ENCODE assay signal across 9 cellular contexts in the genomic region with DNA sequence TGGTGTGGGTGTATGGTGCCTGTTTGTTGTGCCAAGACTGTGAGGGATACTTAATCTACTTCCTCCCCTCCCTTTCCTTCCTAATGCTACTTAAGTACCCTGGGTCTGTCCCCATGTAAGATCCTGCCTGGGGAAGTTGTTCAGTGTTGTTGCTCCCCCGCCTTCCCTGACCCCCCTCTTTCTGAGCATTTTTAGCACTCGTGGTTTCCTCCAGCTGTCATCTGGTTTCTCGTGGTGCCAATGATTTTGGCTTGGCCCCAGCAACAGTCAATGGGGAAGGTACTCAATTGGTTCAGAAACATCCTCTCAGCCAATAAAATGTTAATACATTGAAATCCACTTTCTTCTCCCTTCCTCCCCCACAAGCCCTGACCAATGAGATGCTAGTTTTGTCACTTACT. TPM values are rescaled to one million over a fixed set of nuclear protein-coding genes. Genes with fewer than 3 reads are reported as not detected.
A peak's percentile ranks its signal among the peaks of the same experiment; 100 is the strongest.
DNase-seq lines count a peak whose midpoint lies in the region; ATAC-seq, FAIRE-seq and TF ChIP-seq lines count a peak whose summit lies in the region.
"Had no signal": no experiment of that assay in that cellular context is flagged by ENCODE, and none has a peak within 500 bp of the region (broad histone marks: within the 10 kb centered on the region; RNA-seq: fewer than 3 reads in every experiment).

No MANE protein-coding gene starts in this region.

- ATAC-seq in GM19372 (IDR thresholded peaks at IDR 0.05; ENCODE audit: low read depth, unreplicated experiment) = peak; percentile 67
- ATAC-seq in HG03457 (IDR thresholded peaks at IDR 0.05; ENCODE audit: unreplicated experiment) = peak; percentile 53

- H3K4me3 ChIP-seq in keratinocyte (ENCODE audit: control insufficient read depth in 2 of 3, extremely low read depth in 1 of 3, insufficient read depth in 2 of 3, low read depth in 1 of 3, low read length in 3 of 3) = no peak overlapping the region
- H3K4me3 ChIP-seq: ovary had no signal

- H3K4me1 ChIP-seq in keratinocyte (ENCODE audit: control insufficient read depth, extremely low read depth, insufficient read depth, low read length) = peaks cover 13% of the 10 kb centered on the region

- H3K9ac ChIP-seq in keratinocyte (ENCODE audit: control insufficient read depth, extremely low read depth, insufficient read depth, low read length) = no peak overlapping the region

- no peaks in the 10 kb centered on the region for H4K20me1 ChIP-seq in keratinocyte (ENCODE audit: control insufficient read depth, extremely low read depth, insufficient read depth, low read length)

- DNase-seq in C1 segment of cervical spinal cord (lab: John Stamatoyannopoulos, UW) (peak in 11 of 14 donors; percentile 18 to 64 (median 47)), SKM-1 treated with dmso at 0.1 percent for 144 hours (lab: John Stamatoyannopoulos, UW; ENCODE audit: unreplicated experiment) (peak; percentile 99), amniotic epithelial cell (ENCODE audit: low read depth) (peak; percentile 31), keratinocyte (ENCODE audit: low read depth, low spot score) (no peak), dedifferentiated amniotic fluid mesenchymal stem cell (ENCODE audit: extremely low spot score) (no peak)
- peak; percentile 35 to 59 for DNase-seq in stimulated activated CD8-positive, alpha-beta memory T cell treated with anti-CD3 and anti-CD28 coated beads, Interleukin-15, amount 100 ng/mL, for 4 hours (ENCODE audit: low read depth in 2 of 2)

- H3K27me3 ChIP-seq in keratinocyte (ENCODE audit: control insufficient read depth, extremely low read depth, insufficient read depth, low read length) = no peaks in the 10 kb centered on the region
- H3K27me3 ChIP-seq: ovary had no signal

- H3K36me3 ChIP-seq in keratinocyte (ENCODE audit: control insufficient read depth in 2 of 2, extremely low read depth in 1 of 2, insufficient read depth in 2 of 2, low read length in 2 of 2) = no peaks in the 10 kb centered on the region
- H3K36me3 ChIP-seq: ovary had no signal

- H3K9me3 ChIP-seq in keratinocyte (ENCODE audit: control insufficient read depth, low read depth, low read length) = no peaks in the 10 kb centered on the region
- H3K9me3 ChIP-seq: ovary had no signal

- H3K4me2 ChIP-seq in keratinocyte (ENCODE audit: control insufficient read depth, extremely low read depth, insufficient read depth, low read depth, low read length) = no peak overlapping the region

- H3K9me1 ChIP-seq in keratinocyte (ENCODE audit: control insufficient read depth, extremely low read depth, insufficient read depth, low read length) = no peaks in the 10 kb centered on the region

- no peak overlapping the region for H3K27ac ChIP-seq in keratinocyte (ENCODE audit: control insufficient read depth, insufficient read depth, low read length)

- FAIRE-seq in keratinocyte (lab: Jason Lieb, UNC) = no peak

- H3K79me2 ChIP-seq in keratinocyte (ENCODE audit: control insufficient read depth, insufficient read depth, low read length) = no peaks in the 10 kb centered on the region

- no peak for TF ChIP-seq CTCF in keratinocyte (optimal IDR thresholded peaks at IDR 0.05 in 1 of 3, IDR thresholded peaks at IDR 0.05 in 1 of 3, conservative IDR thresholded peaks at IDR 0.05 in 1 of 3; ENCODE audit: extremely low read depth in 1 of 3, insufficient read depth in 2 of 3, low read length in 3 of 3)

- H2AFZ ChIP-seq in keratinocyte (ENCODE audit: control insufficient read depth, low read length) = peak overlapping the region; percentile 52

- dilution Hi-C loops in keratinocyte (cut with MboI; ENCODE audit: extremely low pct_ligation_motif_present, low sequenced_read_pairs) = no loop called here

RNA-seq across cellular contexts. Expression of a gene that starts 8.0 kb away (rescaled TPM):
- 19.1 to 24.8 TPM (median 21.1 TPM) in 3 replicates for polyA plus RNA-seq in keratinocyte
- 15.5 TPM for polyA plus RNA-seq in keratinocyte (2011; ENCODE audit: low read depth)
- polyA plus RNA-seq in keratinocyte (2011; cell fraction: cytosol; rRNA removed) = 17.5 and 22.2 TPM in 2 replicates
- polyA plus RNA-seq in keratinocyte (2011; cell fraction: nucleus; rRNA removed) = 34.4 and 45.3 TPM in 2 replicates
- 18.6 and 30.6 TPM in 2 replicates for polyA plus RNA-seq in keratinocyte (2012; ENCODE audit: low replicate concordance)
- polyA minus RNA-seq in keratinocyte = 9.5 to 29.2 TPM (median 17.0 TPM) in 3 replicates
- 22.1 TPM for polyA minus RNA-seq in keratinocyte (2011; cell fraction: cytosol; rRNA and poly(A)+ RNA removed)
- 8.0 and 9.4 TPM in 2 replicates for polyA minus RNA-seq in keratinocyte (2011; cell fraction: nucleus; rRNA and poly(A)+ RNA removed)

RNA-seq across cellular contexts. Expression of a gene that starts 13.6 kb away (rescaled TPM):
- polyA plus RNA-seq in keratinocyte = 0.22 to 0.36 TPM (median 0.35 TPM) in 3 replicates
- not detected for polyA plus RNA-seq in keratinocyte (2011; ENCODE audit: low read depth)
- 0.11 and 0.13 TPM in 2 replicates for polyA plus RNA-seq in keratinocyte (2011; cell fraction: cytosol; rRNA removed)
- polyA plus RNA-seq in keratinocyte (2011; cell fraction: nucleus; rRNA removed) = 0.61 and 1.00 TPM in 2 replicates
- polyA plus RNA-seq in keratinocyte (2012; ENCODE audit: low replicate concordance) = 0.65 TPM in 1 of 2 replicates, not detected in the other
- 0.30 to 1.0 TPM (median 0.83 TPM) in 3 replicates for polyA minus RNA-seq in keratinocyte
- polyA minus RNA-seq in keratinocyte (2011; cell fraction: cytosol; rRNA and poly(A)+ RNA removed) = 0.96 TPM
- 1.2 TPM in 2 replicates for polyA minus RNA-seq in keratinocyte (2011; cell fraction: nucleus; rRNA and poly(A)+ RNA removed)

RNA-seq across cellular contexts. Expression of a gene that starts 16.9 kb away (rescaled TPM):
- 105 to 136 TPM (median 135 TPM) in 3 replicates for polyA plus RNA-seq in keratinocyte
- 90.2 TPM for polyA plus RNA-seq in keratinocyte (2011; ENCODE audit: low read depth)
- polyA plus RNA-seq in keratinocyte (2011; cell fraction: cytosol; rRNA removed) = 100.0 and 117 TPM in 2 replicates
- polyA plus RNA-seq in keratinocyte (2011; cell fraction: nucleus; rRNA removed) = 109 and 115 TPM in 2 replicates
- polyA plus RNA-seq in keratinocyte (2012; ENCODE audit: low replicate concordance) = 79.8 and 86.9 TPM in 2 replicates
- 88.1 to 130 TPM (median 111 TPM) in 3 replicates for polyA minus RNA-seq in keratinocyte
- polyA minus RNA-seq in keratinocyte (2011; cell fraction: cytosol; rRNA and poly(A)+ RNA removed) = 115 TPM
- 70.5 and 92.9 TPM in 2 replicates for polyA minus RNA-seq in keratinocyte (2011; cell fraction: nucleus; rRNA and poly(A)+ RNA removed)

RNA-seq across cellular contexts. Expression of a gene that starts 19.1 kb away (rescaled TPM):
- polyA plus RNA-seq in keratinocyte = 12.2 to 24.6 TPM (median 17.1 TPM) in 3 replicates
- 5.9 TPM for polyA plus RNA-seq in keratinocyte (2011; ENCODE audit: low read depth)
- 7.0 and 8.5 TPM in 2 replicates for polyA plus RNA-seq in keratinocyte (2011; cell fraction: cytosol; rRNA removed)
- polyA plus RNA-seq in keratinocyte (2011; cell fraction: nucleus; rRNA removed) = 49.7 and 52.8 TPM in 2 replicates
- 13.9 and 14.5 TPM in 2 replicates for polyA plus RNA-seq in keratinocyte (2012; ENCODE audit: low replicate concordance)
- 13.7 to 17.4 TPM (median 15.3 TPM) in 3 replicates for polyA minus RNA-seq in keratinocyte
- 11.5 TPM for polyA minus RNA-seq in keratinocyte (2011; cell fraction: cytosol; rRNA and poly(A)+ RNA removed)
- polyA minus RNA-seq in keratinocyte (2011; cell fraction: nucleus; rRNA and poly(A)+ RNA removed) = 9.1 and 11.6 TPM in 2 replicates

RNA-seq across cellular contexts. Expression of a gene that starts 26.0 kb away (rescaled TPM):
- 9.5 to 14.4 TPM (median 9.8 TPM) in 3 replicates for polyA plus RNA-seq in keratinocyte
- 5.4 TPM for polyA plus RNA-seq in keratinocyte (2011; ENCODE audit: low read depth)
- polyA plus RNA-seq in keratinocyte (2011; cell fraction: cytosol; rRNA removed) = 11.9 and 14.4 TPM in 2 replicates
- 30.3 and 30.6 TPM in 2 replicates for polyA plus RNA-seq in keratinocyte (2011; cell fraction: nucleus; rRNA removed)
- 10.0 and 14.9 TPM in 2 replicates for polyA plus RNA-seq in keratinocyte (2012; ENCODE audit: low replicate concordance)
- polyA minus RNA-seq in keratinocyte = 8.5 to 13.6 TPM (median 12.1 TPM) in 3 replicates
- 13.6 TPM for polyA minus RNA-seq in keratinocyte (2011; cell fraction: cytosol; rRNA and poly(A)+ RNA removed)
- polyA minus RNA-seq in keratinocyte (2011; cell fraction: nucleus; rRNA and poly(A)+ RNA removed) = 4.3 and 7.6 TPM in 2 replicates

Comparison
In these comparisons a context has a peak if more than half of its experiments do, and no peak if none do; other contexts are left out.
1. DNase-seq: peak in C1 segment of cervical spinal cord (11 of 14), SKM-1 treated with dmso at 0.1 percent for 144 hours (single experiment), amniotic epithelial cell (single experiment) and stimulated activated CD8-positive, alpha-beta memory T cell treated with anti-CD3 and anti-CD28 coated beads, Interleukin-15, amount 100 ng/mL, for 4 hours (2 of 2); none in keratinocyte (single experiment) and dedifferentiated amniotic fluid mesenchymal stem cell (single experiment).